In genomic region chr15:93341164-93341563, GRCh38 we compare ENCODE assay signal across 31 cellular contexts.
"Had no signal": no experiment of that assay in that cellular context is flagged by ENCODE, and none has a peak within 500 bp of the region (broad histone marks: within the 10 kb centered on the region; RNA-seq: fewer than 3 reads in every experiment).

No MANE protein-coding gene starts in this region.

- ATAC-seq: activated CD4-positive, alpha-beta T cell treated with anti-CD3 and anti-CD28 coated beads for 36 hours; activated CD4-positive, CD25-positive, alpha-beta regulatory T cell treated with anti-CD3 and anti-CD28 coated beads, Interleukin-2, amount 50 U/mL, for 24 hours; activated CD8-positive, alpha-beta T cell treated with anti-CD3 and anti-CD28 coated beads, Interleukin-2, amount 10 ng/mL, durations not matched to agents 7 days and 5 days; body of pancreas; PC-3 had no signal

- H3K4me3 ChIP-seq: adrenal gland, body of pancreas, breast epithelium, Peyer's patch, SJSA1 had no signal

- H3K27me3 ChIP-seq: adrenal gland, body of pancreas, breast epithelium, Peyer's patch, SJSA1 had no signal

- H3K36me3 Mint-ChIP-seq: activated naive CD4-positive, alpha-beta T cell treated with anti-CD3 and anti-CD28 coated beads, Interleukin-2, amount 50 U/mL, for 24 hours; activated naive CD8-positive, alpha-beta T cell treated with anti-CD3 and anti-CD28 coated beads, Interleukin-2, amount 10 ng/mL, durations not matched to agents 7 days and 5 days had no signal

- H3K4me1 Mint-ChIP-seq: activated CD4-positive, alpha-beta T cell treated with anti-CD3 and anti-CD28 coated beads for 36 hours; activated CD4-positive, alpha-beta T cell treated with anti-CD3 and anti-CD28 coated beads, Interleukin-2, amount 10 ng/mL, durations not matched to agents 7 days and 5 days; activated naive CD4-positive, alpha-beta T cell treated with anti-CD3 and anti-CD28 coated beads, Interleukin-2, amount 50 U/mL, for 24 hours; activated naive CD8-positive, alpha-beta T cell treated with anti-CD3 and anti-CD28 coated beads, Interleukin-2, amount 10 ng/mL, durations not matched to agents 7 days and 5 days had no signal

- H3K36me3 ChIP-seq: adrenal gland, breast epithelium, Peyer's patch, SJSA1 had no signal

- H3K27me3 Mint-ChIP-seq: activated CD4-positive, alpha-beta T cell treated with anti-CD3 and anti-CD28 coated beads for 36 hours; activated CD4-positive, alpha-beta T cell treated with anti-CD3 and anti-CD28 coated beads, Interleukin-2, amount 10 ng/mL, durations not matched to agents 7 days and 5 days; activated naive CD8-positive, alpha-beta T cell treated with anti-CD3 and anti-CD28 coated beads, Interleukin-2, amount 10 ng/mL, durations not matched to agents 7 days and 5 days had no signal

- DNase-seq: activated CD4-positive, alpha-beta T cell treated with anti-CD3 and anti-CD28 coated beads for 36 hours; activated CD4-positive, alpha-beta T cell treated with anti-CD3 and anti-CD28 coated beads, Interleukin-2, amount 10 ng/mL, durations not matched to agents 7 days and 5 days; activated CD4-positive, alpha-beta T cell treated with anti-CD3 and anti-CD28 coated beads, Interleukin-2, amount 50 U/mL, for 48 hours; activated CD8-positive, alpha-beta T cell treated with anti-CD3 and anti-CD28 coated beads, Interleukin-2, amount 10 ng/mL, durations not matched to agents 7 days and 5 days; activated gamma-delta T cell; activated naive CD4-positive, alpha-beta T cell treated with Interleukin-2 at 50 U/mL for 16 hours; activated naive CD8-positive, alpha-beta T cell treated with anti-CD3 and anti-CD28 coated beads, Interleukin-2, amount 10 ng/mL, durations not matched to agents 7 days and 5 days; activated T-cell treated with anti-CD3 and anti-CD28 coated beads, Interleukin-2, amount 50 U/mL, for 24 hours; adrenal gland; body of pancreas; NCI-H1105; NCI-H1417 treated with DMSO at 0.1 percent for 48 hours; NCI-H187 treated with DMSO at 0.1 percent for 48 hours; NCI-H2081; NCI-H2171 treated with DMSO at 0.1 percent for 48 hours; NCI-H226; NCI-H446 treated with DMSO at 0.1 percent for 48 hours; NCI-H526; NCI-H748 treated with DMSO at 0.1 percent for 48 hours; NK-92 treated with Interleukin-12 subunit alpha and Interleukin-12 subunit beta, amount 100 ng/mL, for 24 hours; PC-3; Peyer's patch; RPMI8226; SHP77 treated with DMSO at 0.1 percent for 48 hours; SW 1271; T1000 had no signal

- H3K9me3 Mint-ChIP-seq: activated CD4-positive, alpha-beta T cell treated with anti-CD3 and anti-CD28 coated beads, Interleukin-2, amount 10 ng/mL, durations not matched to agents 7 days and 5 days; activated naive CD4-positive, alpha-beta T cell treated with anti-CD3 and anti-CD28 coated beads, Interleukin-2, amount 50 U/mL, for 24 hours; activated naive CD8-positive, alpha-beta T cell treated with anti-CD3 and anti-CD28 coated beads, Interleukin-2, amount 10 ng/mL, durations not matched to agents 7 days and 5 days; activated T-cell treated with anti-CD3 and anti-CD28 coated beads, Interleukin-2, amount 50 U/mL, for 24 hours; activated T-helper 2 cell treated with anti-CD3 and anti-CD28 coated beads, Interferon-gamma antibody, Interleukin-2, Interleukin-4, amounts not matched to agents 10 μg/mL and 5 μg/mL and 100 μg/mL, durations not matched to agents 14 hours and 24 hours and 36 hours had no signal

- H3K27ac ChIP-seq: adrenal gland, body of pancreas, breast epithelium, Peyer's patch, SJSA1 had no signal

- H3K4me1 ChIP-seq: adrenal gland, body of pancreas, breast epithelium, Peyer's patch, SJSA1 had no signal

- H3K4me3 Mint-ChIP-seq: activated CD4-positive, alpha-beta T cell treated with anti-CD3 and anti-CD28 coated beads for 36 hours; activated CD4-positive, alpha-beta T cell treated with anti-CD3 and anti-CD28 coated beads, Interleukin-2, amount 10 ng/mL, durations not matched to agents 7 days and 5 days; activated CD8-positive, alpha-beta T cell treated with anti-CD3 and anti-CD28 coated beads, Interleukin-2, amount 10 ng/mL, durations not matched to agents 7 days and 5 days; activated naive CD4-positive, alpha-beta T cell treated with anti-CD3 and anti-CD28 coated beads, Interleukin-2, amount 50 U/mL, for 24 hours; activated naive CD8-positive, alpha-beta T cell treated with anti-CD3 and anti-CD28 coated beads, Interleukin-2, amount 10 ng/mL, durations not matched to agents 7 days and 5 days; activated T-cell treated with anti-CD3 and anti-CD28 coated beads, Interleukin-2, amount 50 U/mL, for 24 hours had no signal

- H3K27ac Mint-ChIP-seq: activated CD4-positive, alpha-beta T cell treated with anti-CD3 and anti-CD28 coated beads for 36 hours; activated CD4-positive, alpha-beta T cell treated with anti-CD3 and anti-CD28 coated beads, Interleukin-2, amount 10 ng/mL, durations not matched to agents 7 days and 5 days; activated CD8-positive, alpha-beta T cell treated with anti-CD3 and anti-CD28 coated beads, Interleukin-2, amount 10 ng/mL, durations not matched to agents 7 days and 5 days; activated naive CD4-positive, alpha-beta T cell treated with anti-CD3 and anti-CD28 coated beads, Interleukin-2, amount 50 U/mL, for 24 hours; activated naive CD8-positive, alpha-beta T cell treated with anti-CD3 and anti-CD28 coated beads, Interleukin-2, amount 10 ng/mL, durations not matched to agents 7 days and 5 days; activated T-cell treated with anti-CD3 and anti-CD28 coated beads, Interleukin-2, amount 50 U/mL, for 24 hours; activated T-helper 2 cell treated with anti-CD3 and anti-CD28 coated beads, Interferon-gamma antibody, Interleukin-2, Interleukin-4, amounts not matched to agents 10 μg/mL and 5 μg/mL and 100 μg/mL, durations not matched to agents 14 hours and 24 hours and 36 hours had no signal

- H3K9me3 ChIP-seq: adrenal gland, body of pancreas, breast epithelium, Peyer's patch, SJSA1 had no signal
